26 cellular contexts compared by ENCODE assay signal in genomic region chr9:134968823-134969090, GRCh38. TPM values are rescaled to one million over a fixed set of nuclear protein-coding genes. Genes with fewer than 3 reads are reported as not detected.
DNase-seq lines count a peak whose midpoint lies in the region; ATAC-seq, FAIRE-seq and TF ChIP-seq lines count a peak whose summit lies in the region.
"Had no signal": no experiment of that assay in that cellular context is flagged by ENCODE, and none has a peak within 500 bp of the region (broad histone marks: within the 10 kb centered on the region; RNA-seq: fewer than 3 reads in every experiment).

No MANE protein-coding gene starts in this region.

- peaks cover 11% of the 10 kb centered on the region for H3K4me1 Mint-ChIP-seq in type B pancreatic cell (ENCODE audit: unreplicated experiment)
- H3K4me1 Mint-ChIP-seq in natural killer cell treated with Interleukin-12 subunit alpha and Interleukin-12 subunit beta and Interleukin-15 and Interleukin-18, amount 100 ng/mL, for 72 hours (ENCODE audit: low read depth in 2 of 2) = peaks cover 0 to 2% of the 10 kb centered on the region in 2 donors
- H3K4me1 Mint-ChIP-seq: CD8-positive, alpha-beta memory T cell had no signal

- ATAC-seq in Right ventricle myocardium superior (ENCODE audit: poor library complexity) (no peak), Right ventricle myocardium inferior (no peak), GM21390 (IDR thresholded peaks at IDR 0.05; ENCODE audit: unreplicated experiment) (no peak)
- ATAC-seq in natural killer cell treated with Interleukin-12 subunit alpha and Interleukin-12 subunit beta and Interleukin-15 and Interleukin-18, amount 100 ng/mL, for 72 hours = no peak
- ATAC-seq: A549, HCT116 had no signal

- H3K4me3 Mint-ChIP-seq in type B pancreatic cell = no peak overlapping the region
- H3K4me3 Mint-ChIP-seq in natural killer cell treated with Interleukin-12 subunit alpha and Interleukin-12 subunit beta and Interleukin-15 and Interleukin-18, amount 100 ng/mL, for 72 hours = no peak overlapping the region
- H3K4me3 Mint-ChIP-seq: CD4-positive, alpha-beta T cell; CD8-positive, alpha-beta memory T cell; H9 had no signal

- no peak overlapping the region for H3K4me3 ChIP-seq in kidney (ENCODE audit: low read length in 2 of 2)
- H3K4me3 ChIP-seq: A549; BLaER1 treated with 17β-estradiol and CSF1 and Interleukin-3, amounts not matched to agents 10 nM and 100 nM had no signal

- H3K27ac ChIP-seq in kidney (ENCODE audit: low read depth in 2 of 2, low read length in 2 of 2) = no peak overlapping the region
- H3K27ac ChIP-seq: A549; BLaER1 treated with 17β-estradiol and CSF1 and Interleukin-3, amounts not matched to agents 10 nM and 100 nM had no signal

- no peaks in the 10 kb centered on the region for H3K9me3 Mint-ChIP-seq in type B pancreatic cell
- H3K9me3 Mint-ChIP-seq in natural killer cell treated with Interleukin-12 subunit alpha and Interleukin-12 subunit beta and Interleukin-15 and Interleukin-18, amount 100 ng/mL, for 72 hours = no peaks in the 10 kb centered on the region
- H3K9me3 Mint-ChIP-seq: CD4-positive, alpha-beta T cell; CD8-positive, alpha-beta memory T cell; H9 had no signal

- H3K36me3 Mint-ChIP-seq in type B pancreatic cell = no peaks in the 10 kb centered on the region
- no peaks in the 10 kb centered on the region for H3K36me3 Mint-ChIP-seq in natural killer cell treated with Interleukin-12 subunit alpha and Interleukin-12 subunit beta and Interleukin-15 and Interleukin-18, amount 100 ng/mL, for 72 hours
- H3K36me3 Mint-ChIP-seq: CD8-positive, alpha-beta memory T cell had no signal

- no peaks in the 10 kb centered on the region for H3K36me3 ChIP-seq in kidney (ENCODE audit: control insufficient read depth in 1 of 2, insufficient read depth in 2 of 2, low read length in 2 of 2)
- H3K36me3 ChIP-seq: BE2C; BLaER1 treated with 17β-estradiol and CSF1 and Interleukin-3, amounts not matched to agents 10 nM and 100 nM had no signal

- no peak overlapping the region for H3K9ac ChIP-seq in kidney (ENCODE audit: low read length in 2 of 2)
- H3K9ac ChIP-seq: BLaER1 treated with 17β-estradiol and CSF1 and Interleukin-3, amounts not matched to agents 10 nM and 100 nM had no signal

- no peaks in the 10 kb centered on the region for H3K9me3 ChIP-seq in kidney (ENCODE audit: control insufficient read depth in 1 of 2, low read length in 2 of 2)
- H3K9me3 ChIP-seq: A549; BE2C; BLaER1 treated with 17β-estradiol and CSF1 and Interleukin-3, amounts not matched to agents 10 nM and 100 nM had no signal

- TF ChIP-seq CTCF in kidney (IDR thresholded peaks at IDR 0.05; ENCODE audit: borderline replicate concordance, extremely low read depth, insufficient read depth) = no peak
- no peak for TF ChIP-seq CTCF in type B pancreatic cell (conservative IDR thresholded peaks at IDR 0.05)

- peaks cover 42% of the 10 kb centered on the region for H3K27me3 Mint-ChIP-seq in type B pancreatic cell
- H3K27me3 Mint-ChIP-seq in natural killer cell treated with Interleukin-12 subunit alpha and Interleukin-12 subunit beta and Interleukin-15 and Interleukin-18, amount 100 ng/mL, for 72 hours = peaks cover 15 to 22% of the 10 kb centered on the region in 2 donors

- H3K4me1 ChIP-seq in kidney (ENCODE audit: control insufficient read depth in 1 of 2, insufficient read depth in 1 of 2, low read depth in 1 of 2, low read length in 2 of 2) = no peaks in the 10 kb centered on the region
- H3K4me1 ChIP-seq: A549 had no signal

- no peak for FAIRE-seq in kidney (lab: Jason Lieb, UNC)
- FAIRE-seq: A549, GM12891, GM18507 had no signal

- intact Hi-C loops in Right ventricle myocardium superior (cut with DNase I) (no loop called here), Right ventricle myocardium inferior (cut with DNase I) (no loop called here), kidney (cut with DNase I) (no loop called here)

- no peak overlapping the region for H3K27ac Mint-ChIP-seq in type B pancreatic cell
- H3K27ac Mint-ChIP-seq in natural killer cell treated with Interleukin-12 subunit alpha and Interleukin-12 subunit beta and Interleukin-15 and Interleukin-18, amount 100 ng/mL, for 72 hours = no peak overlapping the region
- H3K27ac Mint-ChIP-seq: CD14-positive monocyte; CD4-positive, alpha-beta T cell; CD8-positive, alpha-beta memory T cell had no signal

- DNase-seq in Right ventricle myocardium superior (peak; percentile 25), Right ventricle myocardium inferior (ENCODE audit: missing footprints) (no peak), kidney (peak; percentile 35), type B pancreatic cell (ENCODE audit: extremely low spot score, unreplicated experiment) (peak; percentile 54)
- DNase-seq in natural killer cell treated with Interleukin-12 subunit alpha and Interleukin-12 subunit beta and Interleukin-15 and Interleukin-18, amount 100 ng/mL, for 72 hours (ENCODE audit: low spot score) = no peak
- DNase-seq: 8988T; ACHN; AML-193; BE2C; Calu3; CD8-positive, alpha-beta memory T cell; COR-L47; DMS53; GF-D8; GOT3; H9 had no signal

RNA-seq across cellular contexts. Expression of gene FCN1, which starts 51.0 kb away (rescaled TPM):
- total RNA-seq in Right ventricle myocardium superior (4.0 TPM), Right ventricle myocardium inferior (5.7 TPM), kidney (13.0 TPM), type B pancreatic cell (ENCODE audit: low replicate concordance) (not detected in 2 replicates)
- polyA plus RNA-seq in kidney (ENCODE audit: insufficient read depth, low read depth, low replicate concordance) = 3.2 TPM
- not detected for total RNA-seq in natural killer cell treated with Interleukin-12 subunit alpha and Interleukin-12 subunit beta and Interleukin-15 and Interleukin-18, amount 100 ng/mL, for 72 hours
- total RNA-seq: Calu3, Daoy, G401, H9 had no signal
- polyA plus RNA-seq: A549; CD8-positive, alpha-beta memory T cell had no signal

Comparison
In these comparisons a context has a peak if more than half of its experiments do, and no peak if none do; other contexts are left out.
1. DNase-seq: peak in Right ventricle myocardium superior (single experiment), kidney (single experiment) and type B pancreatic cell (single experiment); none in Right ventricle myocardium inferior (single experiment) and natural killer cell treated with Interleukin-12 subunit alpha and Interleukin-12 subunit beta and Interleukin-15 and Interleukin-18, amount 100 ng/mL, for 72 hours (single experiment).